1 cellular context compared by ENCODE assay signal in the genomic region with DNA sequence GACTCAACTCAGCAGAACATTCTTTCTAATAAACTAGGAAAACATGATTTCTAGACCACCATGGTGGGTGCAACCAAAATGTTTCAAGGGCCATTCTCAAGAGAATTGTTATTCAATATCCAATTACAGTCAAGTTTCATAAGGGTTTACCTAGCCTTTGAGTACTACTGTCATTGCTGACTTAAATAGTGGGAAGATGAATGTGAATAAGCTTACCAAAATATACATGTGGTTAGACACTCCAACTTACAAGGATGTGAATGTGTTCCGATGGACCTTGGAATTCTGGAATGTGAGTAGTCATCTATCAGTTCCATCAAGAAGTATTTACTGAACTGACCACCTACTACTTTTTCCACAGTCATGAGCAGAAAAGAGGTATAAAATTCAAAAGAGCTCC.
TF ChIP-seq lines count a peak whose summit lies in the region.

No MANE protein-coding gene starts in this region.

TF ChIP-seq in HEK293, 187 proteins besides CTCF, POLR2A, EP300 and RAD21 (continued from another document):
- TF ChIP-seq ZNF843 (tag by site-specific recombination; IDR thresholded peaks at IDR 0.05) (0 out of 2 replicates have a peak, but pooled peaks have one; percentile 44), BCL11B (tag by site-specific recombination; IDR thresholded peaks at IDR 0.05; ENCODE audit: low read depth) (no peak), ZNF433 (tag by site-specific recombination; IDR thresholded peaks at IDR 0.05; ENCODE audit: low read depth) (no peak), ZNF701 (tag by site-specific recombination; IDR thresholded peaks at IDR 0.05) (no peak), ZNF629 (tag by site-specific recombination; IDR thresholded peaks at IDR 0.05) (peak; percentile 54; the same call in 1 of the 2 replicates), YY1 (tag by site-specific recombination; IDR thresholded peaks at IDR 0.05) (no peak), GLI4 (tag by site-specific recombination; IDR thresholded peaks at IDR 0.05) (no peak), ZNF548 (tag by site-specific recombination; IDR thresholded peaks at IDR 0.05) (no peak), ZNF133 (tag by site-specific recombination; IDR thresholded peaks at IDR 0.05) (no peak), ZNF473 (tag by site-specific recombination; IDR thresholded peaks at IDR 0.05) (no peak), ZBTB1 (tag by site-specific recombination; IDR thresholded peaks at IDR 0.05) (no peak), KLF10 (tag by site-specific recombination; IDR thresholded peaks at IDR 0.05) (0 out of 2 replicates have a peak, but pooled peaks have one; percentile 30), ZNF776 (tag by site-specific recombination; IDR thresholded peaks at IDR 0.05; ENCODE audit: borderline replicate concordance) (no peak), OSR2 (tag by site-specific recombination; IDR thresholded peaks at IDR 0.05) (peak; percentile 65)
- TF ChIP-seq, protein P1, sequence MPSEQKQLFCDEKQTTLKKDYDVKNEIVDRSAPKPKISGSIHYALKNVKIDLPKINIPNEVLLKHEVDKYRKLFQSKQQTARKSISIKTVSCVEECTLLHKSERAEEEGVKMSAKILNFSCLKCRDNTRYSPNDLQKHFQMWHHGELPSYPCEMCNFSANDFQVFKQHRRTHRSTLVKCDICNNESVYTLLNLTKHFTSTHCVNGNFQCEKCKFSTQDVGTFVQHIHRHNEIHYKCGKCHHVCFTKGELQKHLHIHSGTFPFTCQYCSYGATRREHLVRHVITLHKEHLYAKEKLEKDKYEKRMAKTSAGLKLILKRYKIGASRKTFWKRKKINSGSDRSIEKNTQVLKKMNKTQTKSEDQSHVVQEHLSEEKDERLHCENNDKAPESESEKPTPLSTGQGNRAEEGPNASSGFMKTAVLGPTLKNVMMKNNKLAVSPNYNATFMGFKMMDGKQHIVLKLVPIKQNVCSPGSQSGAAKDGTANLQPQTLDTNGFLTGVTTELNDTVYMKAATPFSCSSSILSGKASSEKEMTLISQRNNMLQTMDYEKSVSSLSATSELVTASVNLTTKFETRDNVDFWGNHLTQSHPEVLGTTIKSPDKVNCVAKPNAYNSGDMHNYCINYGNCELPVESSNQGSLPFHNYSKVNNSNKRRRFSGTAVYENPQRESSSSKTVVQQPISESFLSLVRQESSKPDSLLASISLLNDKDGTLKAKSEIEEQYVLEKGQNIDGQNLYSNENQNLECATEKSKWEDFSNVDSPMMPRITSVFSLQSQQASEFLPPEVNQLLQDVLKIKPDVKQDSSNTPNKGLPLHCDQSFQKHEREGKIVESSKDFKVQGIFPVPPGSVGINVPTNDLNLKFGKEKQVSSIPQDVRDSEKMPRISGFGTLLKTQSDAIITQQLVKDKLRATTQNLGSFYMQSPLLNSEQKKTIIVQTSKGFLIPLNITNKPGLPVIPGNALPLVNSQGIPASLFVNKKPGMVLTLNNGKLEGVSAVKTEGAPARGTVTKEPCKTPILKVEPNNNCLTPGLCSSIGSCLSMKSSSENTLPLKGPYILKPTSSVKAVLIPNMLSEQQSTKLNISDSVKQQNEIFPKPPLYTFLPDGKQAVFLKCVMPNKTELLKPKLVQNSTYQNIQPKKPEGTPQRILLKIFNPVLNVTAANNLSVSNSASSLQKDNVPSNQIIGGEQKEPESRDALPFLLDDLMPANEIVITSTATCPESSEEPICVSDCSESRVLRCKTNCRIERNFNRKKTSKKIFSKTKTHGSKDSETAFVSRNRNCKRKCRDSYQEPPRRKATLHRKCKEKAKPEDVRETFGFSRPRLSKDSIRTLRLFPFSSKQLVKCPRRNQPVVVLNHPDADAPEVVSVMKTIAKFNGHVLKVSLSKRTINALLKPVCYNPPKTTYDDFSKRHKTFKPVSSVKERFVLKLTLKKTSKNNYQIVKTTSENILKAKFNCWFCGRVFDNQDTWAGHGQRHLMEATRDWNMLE (tag by site-specific recombination; conservative IDR thresholded peaks at IDR 0.05; ENCODE audit: low read depth): no peak
- TF ChIP-seq, protein P2, sequence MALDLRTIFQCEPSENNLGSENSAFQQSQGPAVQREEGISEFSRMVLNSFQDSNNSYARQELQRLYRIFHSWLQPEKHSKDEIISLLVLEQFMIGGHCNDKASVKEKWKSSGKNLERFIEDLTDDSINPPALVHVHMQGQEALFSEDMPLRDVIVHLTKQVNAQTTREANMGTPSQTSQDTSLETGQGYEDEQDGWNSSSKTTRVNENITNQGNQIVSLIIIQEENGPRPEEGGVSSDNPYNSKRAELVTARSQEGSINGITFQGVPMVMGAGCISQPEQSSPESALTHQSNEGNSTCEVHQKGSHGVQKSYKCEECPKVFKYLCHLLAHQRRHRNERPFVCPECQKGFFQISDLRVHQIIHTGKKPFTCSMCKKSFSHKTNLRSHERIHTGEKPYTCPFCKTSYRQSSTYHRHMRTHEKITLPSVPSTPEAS (tag by site-specific recombination; IDR thresholded peaks at IDR 0.05): no peak
- TF ChIP-seq, protein P3, sequence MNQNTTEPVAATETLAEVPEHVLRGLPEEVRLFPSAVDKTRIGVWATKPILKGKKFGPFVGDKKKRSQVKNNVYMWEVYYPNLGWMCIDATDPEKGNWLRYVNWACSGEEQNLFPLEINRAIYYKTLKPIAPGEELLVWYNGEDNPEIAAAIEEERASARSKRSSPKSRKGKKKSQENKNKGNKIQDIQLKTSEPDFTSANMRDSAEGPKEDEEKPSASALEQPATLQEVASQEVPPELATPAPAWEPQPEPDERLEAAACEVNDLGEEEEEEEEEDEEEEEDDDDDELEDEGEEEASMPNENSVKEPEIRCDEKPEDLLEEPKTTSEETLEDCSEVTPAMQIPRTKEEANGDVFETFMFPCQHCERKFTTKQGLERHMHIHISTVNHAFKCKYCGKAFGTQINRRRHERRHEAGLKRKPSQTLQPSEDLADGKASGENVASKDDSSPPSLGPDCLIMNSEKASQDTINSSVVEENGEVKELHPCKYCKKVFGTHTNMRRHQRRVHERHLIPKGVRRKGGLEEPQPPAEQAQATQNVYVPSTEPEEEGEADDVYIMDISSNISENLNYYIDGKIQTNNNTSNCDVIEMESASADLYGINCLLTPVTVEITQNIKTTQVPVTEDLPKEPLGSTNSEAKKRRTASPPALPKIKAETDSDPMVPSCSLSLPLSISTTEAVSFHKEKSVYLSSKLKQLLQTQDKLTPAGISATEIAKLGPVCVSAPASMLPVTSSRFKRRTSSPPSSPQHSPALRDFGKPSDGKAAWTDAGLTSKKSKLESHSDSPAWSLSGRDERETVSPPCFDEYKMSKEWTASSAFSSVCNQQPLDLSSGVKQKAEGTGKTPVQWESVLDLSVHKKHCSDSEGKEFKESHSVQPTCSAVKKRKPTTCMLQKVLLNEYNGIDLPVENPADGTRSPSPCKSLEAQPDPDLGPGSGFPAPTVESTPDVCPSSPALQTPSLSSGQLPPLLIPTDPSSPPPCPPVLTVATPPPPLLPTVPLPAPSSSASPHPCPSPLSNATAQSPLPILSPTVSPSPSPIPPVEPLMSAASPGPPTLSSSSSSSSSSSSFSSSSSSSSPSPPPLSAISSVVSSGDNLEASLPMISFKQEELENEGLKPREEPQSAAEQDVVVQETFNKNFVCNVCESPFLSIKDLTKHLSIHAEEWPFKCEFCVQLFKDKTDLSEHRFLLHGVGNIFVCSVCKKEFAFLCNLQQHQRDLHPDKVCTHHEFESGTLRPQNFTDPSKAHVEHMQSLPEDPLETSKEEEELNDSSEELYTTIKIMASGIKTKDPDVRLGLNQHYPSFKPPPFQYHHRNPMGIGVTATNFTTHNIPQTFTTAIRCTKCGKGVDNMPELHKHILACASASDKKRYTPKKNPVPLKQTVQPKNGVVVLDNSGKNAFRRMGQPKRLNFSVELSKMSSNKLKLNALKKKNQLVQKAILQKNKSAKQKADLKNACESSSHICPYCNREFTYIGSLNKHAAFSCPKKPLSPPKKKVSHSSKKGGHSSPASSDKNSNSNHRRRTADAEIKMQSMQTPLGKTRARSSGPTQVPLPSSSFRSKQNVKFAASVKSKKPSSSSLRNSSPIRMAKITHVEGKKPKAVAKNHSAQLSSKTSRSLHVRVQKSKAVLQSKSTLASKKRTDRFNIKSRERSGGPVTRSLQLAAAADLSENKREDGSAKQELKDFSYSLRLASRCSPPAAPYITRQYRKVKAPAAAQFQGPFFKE (tag by site-specific recombination; IDR thresholded peaks at IDR 0.05; ENCODE audit: borderline replicate concordance): no peak
- TF ChIP-seq, protein P4, sequence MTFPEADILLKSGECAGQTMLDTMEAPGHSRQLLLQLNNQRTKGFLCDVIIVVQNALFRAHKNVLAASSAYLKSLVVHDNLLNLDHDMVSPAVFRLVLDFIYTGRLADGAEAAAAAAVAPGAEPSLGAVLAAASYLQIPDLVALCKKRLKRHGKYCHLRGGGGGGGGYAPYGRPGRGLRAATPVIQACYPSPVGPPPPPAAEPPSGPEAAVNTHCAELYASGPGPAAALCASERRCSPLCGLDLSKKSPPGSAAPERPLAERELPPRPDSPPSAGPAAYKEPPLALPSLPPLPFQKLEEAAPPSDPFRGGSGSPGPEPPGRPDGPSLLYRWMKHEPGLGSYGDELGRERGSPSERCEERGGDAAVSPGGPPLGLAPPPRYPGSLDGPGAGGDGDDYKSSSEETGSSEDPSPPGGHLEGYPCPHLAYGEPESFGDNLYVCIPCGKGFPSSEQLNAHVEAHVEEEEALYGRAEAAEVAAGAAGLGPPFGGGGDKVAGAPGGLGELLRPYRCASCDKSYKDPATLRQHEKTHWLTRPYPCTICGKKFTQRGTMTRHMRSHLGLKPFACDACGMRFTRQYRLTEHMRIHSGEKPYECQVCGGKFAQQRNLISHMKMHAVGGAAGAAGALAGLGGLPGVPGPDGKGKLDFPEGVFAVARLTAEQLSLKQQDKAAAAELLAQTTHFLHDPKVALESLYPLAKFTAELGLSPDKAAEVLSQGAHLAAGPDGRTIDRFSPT (tag by site-specific recombination; IDR thresholded peaks at IDR 0.05): 0 out of 2 replicates have a peak, but pooled peaks have one; percentile 35
